ENCODE assay signal across 2 cellular contexts in the genomic region with DNA sequence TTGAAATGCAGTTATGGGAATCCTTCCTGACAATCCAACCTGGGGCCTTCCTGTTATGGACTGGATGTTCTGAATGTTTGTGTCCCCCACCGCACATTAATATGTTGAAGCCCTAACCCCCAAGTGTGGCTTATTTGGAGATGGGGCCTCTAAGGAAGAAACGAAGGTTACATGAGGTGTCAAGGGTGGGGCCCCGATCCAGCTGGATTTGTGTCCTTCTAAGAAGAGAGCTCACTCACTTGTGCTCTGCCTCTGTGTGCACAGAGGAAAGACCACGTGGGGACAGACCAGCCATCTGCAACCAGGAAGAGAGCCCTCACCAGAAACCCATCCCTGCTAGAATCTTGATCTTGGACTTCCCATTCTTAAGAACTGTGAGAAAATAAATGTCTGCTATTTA.
TF ChIP-seq lines count a peak whose summit lies in the region.

No MANE protein-coding gene starts in this region.

TF ChIP-seq in HepG2, 621 proteins besides CTCF, POLR2A, EP300 and RAD21:
- TF ChIP-seq ZNF264 (CRISPR knock-in tag; IDR thresholded peaks at IDR 0.05) (peak; percentile 98), PTBP1 (IDR thresholded peaks at IDR 0.05; ENCODE audit: low read depth, low read length, poor library complexity, severe bottlenecking) (no peak)
TF ChIP-seq in HepG2: peak in this region for 1.

TF ChIP-seq in K562, 482 proteins besides CTCF, POLR2A, EP300 and RAD21:
- TF ChIP-seq, protein P1, sequence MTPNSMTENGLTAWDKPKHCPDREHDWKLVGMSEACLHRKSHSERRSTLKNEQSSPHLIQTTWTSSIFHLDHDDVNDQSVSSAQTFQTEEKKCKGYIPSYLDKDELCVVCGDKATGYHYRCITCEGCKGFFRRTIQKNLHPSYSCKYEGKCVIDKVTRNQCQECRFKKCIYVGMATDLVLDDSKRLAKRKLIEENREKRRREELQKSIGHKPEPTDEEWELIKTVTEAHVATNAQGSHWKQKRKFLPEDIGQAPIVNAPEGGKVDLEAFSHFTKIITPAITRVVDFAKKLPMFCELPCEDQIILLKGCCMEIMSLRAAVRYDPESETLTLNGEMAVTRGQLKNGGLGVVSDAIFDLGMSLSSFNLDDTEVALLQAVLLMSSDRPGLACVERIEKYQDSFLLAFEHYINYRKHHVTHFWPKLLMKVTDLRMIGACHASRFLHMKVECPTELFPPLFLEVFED (CRISPR knock-in tag; conservative IDR thresholded peaks at IDR 0.05) = no peak
- TF ChIP-seq USF2 (CRISPR knock-in tag; IDR thresholded peaks at IDR 0.05) = 0 out of 2 replicates have a peak, but pooled peaks have one; percentile 12
